ENCODE assay signal across 14 cellular contexts in the genomic region with DNA sequence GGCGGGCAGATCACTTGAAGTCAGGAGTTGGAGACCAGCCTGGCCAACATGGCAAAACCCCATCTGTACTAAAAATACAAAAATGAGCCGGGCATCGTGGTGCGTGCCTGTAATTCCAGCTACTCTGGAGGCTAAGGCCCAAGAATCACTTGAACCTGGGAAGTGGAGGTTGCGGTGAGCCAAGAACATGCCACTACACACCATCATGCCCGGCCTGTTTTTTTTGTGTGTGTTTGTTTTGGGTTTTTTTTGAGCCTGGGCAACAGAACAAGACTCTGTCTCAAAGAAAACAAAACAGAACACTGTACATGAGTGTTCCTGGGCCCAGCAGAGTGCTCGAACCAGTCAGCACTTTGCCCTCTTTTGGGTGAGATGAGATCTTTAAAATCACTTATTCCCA.
"Had no signal": no experiment of that assay in that cellular context is flagged by ENCODE, and none has a peak within 500 bp of the region (broad histone marks: within the 10 kb centered on the region; RNA-seq: fewer than 3 reads in every experiment).

No MANE protein-coding gene starts in this region.

- H3K4me3 ChIP-seq: gastroesophageal sphincter, heart right ventricle, SK-N-MC, suprapubic skin had no signal

- DNase-seq: activated CD4-positive, alpha-beta memory T cell treated with anti-CD3 and anti-CD28 coated beads for 36 hours; activated CD4-positive, alpha-beta T cell treated with anti-CD3 and anti-CD28 coated beads for 36 hours; activated naive CD4-positive, alpha-beta T cell; activated naive CD8-positive, alpha-beta T cell treated with anti-CD3 and anti-CD28 coated beads for 36 hours; activated T-cell treated with anti-CD3 and anti-CD28 coated beads for 4 hours; mesendoderm; natural killer cell; stimulated activated CD4-positive, alpha-beta T cell treated with anti-CD3 and anti-CD28 coated beads, Interleukin-2, amount 100 ng/mL, for 24 hours; stimulated activated naive CD8-positive, alpha-beta T cell treated with anti-CD3 and anti-CD28 coated beads, Interleukin-15, amount 100 ng/mL, for 72 hours had no signal

- H3K27me3 ChIP-seq: gastroesophageal sphincter, heart right ventricle, neutrophil, suprapubic skin had no signal

- H3K27ac ChIP-seq: gastroesophageal sphincter, heart right ventricle, neutrophil, SK-N-MC, suprapubic skin had no signal

- H3K36me3 ChIP-seq: gastroesophageal sphincter, neutrophil, suprapubic skin had no signal

- H3K9me3 ChIP-seq: gastroesophageal sphincter, heart right ventricle, neutrophil, suprapubic skin had no signal
